ENCODE assay signal across 8 cellular contexts in the genomic region with DNA sequence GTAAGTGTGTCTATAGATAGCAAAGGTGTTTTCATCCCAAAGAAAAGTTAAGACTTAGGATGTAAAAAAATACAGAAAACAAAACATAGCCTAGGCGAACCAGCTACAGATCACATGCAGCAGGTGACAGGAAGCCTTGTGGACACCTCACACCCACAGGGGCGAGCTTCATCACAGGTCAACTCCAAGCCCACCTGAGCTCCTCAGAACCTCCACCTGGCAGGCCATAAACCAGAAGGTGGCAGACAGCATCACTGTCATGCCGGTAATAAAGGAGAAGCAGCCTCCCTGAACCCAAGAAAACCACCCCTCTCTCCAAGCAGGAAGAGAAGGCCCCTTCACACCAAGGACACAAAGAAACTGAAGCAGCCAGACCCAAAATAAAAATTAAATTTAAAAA. TPM values are rescaled to one million over a fixed set of nuclear protein-coding genes. Genes with fewer than 3 reads are reported as not detected.
DNase-seq lines count a peak whose midpoint lies in the region; ATAC-seq and TF ChIP-seq lines count a peak whose summit lies in the region.

No MANE protein-coding gene starts in this region.

- H3K9me3 ChIP-seq in BE2C: no peaks in the 10 kb centered on the region

- H3K27me3 ChIP-seq in BE2C: no peaks in the 10 kb centered on the region

- peak overlapping the region in 16 of 21 experiments; percentile 38 to 95 (median 88) for H3K27ac ChIP-seq in skin epidermis
- no peak overlapping the region for H3K27ac ChIP-seq in substantia nigra (ENCODE audit: low read depth, low read length, poor library complexity, severe bottlenecking)

- POLR2A ChIA-PET in activated CD8-positive, alpha-beta T cell treated with anti-CD3 and anti-CD28 coated beads for 36 hours (lab: Charles Lee): no interaction called here
- POLR2A ChIA-PET in HEK293T (lab: Yijun Ruan, JAX): no interaction called here

- peak overlapping the region; percentile 90 for H3K4me3 Mint-ChIP-seq in activated CD8-positive, alpha-beta T cell treated with anti-CD3 and anti-CD28 coated beads for 36 hours
- peak overlapping the region; percentile 89 for H3K4me3 Mint-ChIP-seq in glutamatergic neuron (ENCODE audit: unreplicated experiment)

- H3K4me3 ChIP-seq in BE2C (ENCODE audit: low read depth, low read length): peak overlapping the region; percentile 84
- peak overlapping the region; percentile 69 for H3K4me3 ChIP-seq in HFF-Myc (replicated peaks; ENCODE audit: low read depth, low read length)
- H3K4me3 ChIP-seq in skin epidermis: peak overlapping the region; percentile 80 to 99 (median 95)

- peaks cover 1% of the 10 kb centered on the region for H3K27me3 Mint-ChIP-seq in activated CD8-positive, alpha-beta T cell treated with anti-CD3 and anti-CD28 coated beads for 36 hours
- H3K27me3 Mint-ChIP-seq in glutamatergic neuron (ENCODE audit: unreplicated experiment): peaks cover 7% of the 10 kb centered on the region

- H3K36me3 ChIP-seq in BE2C: no peaks in the 10 kb centered on the region

- peaks cover 17% of the 10 kb centered on the region for H3K36me3 Mint-ChIP-seq in activated CD8-positive, alpha-beta T cell treated with anti-CD3 and anti-CD28 coated beads for 36 hours (ENCODE audit: low read depth)
- H3K36me3 Mint-ChIP-seq in glutamatergic neuron (ENCODE audit: unreplicated experiment): peaks cover 4% of the 10 kb centered on the region

- no peak for DNase-seq in BE2C
- no peak for DNase-seq in HFF-Myc (ENCODE audit: extremely low read depth, low read depth)
- DNase-seq in activated CD8-positive, alpha-beta T cell treated with anti-CD3 and anti-CD28 coated beads for 36 hours: peak; percentile 46
- DNase-seq in glutamatergic neuron: no peak
- no peak for DNase-seq in COLO829 (ENCODE audit: low spot score)
- DNase-seq in HEK293T (ENCODE audit: extremely low spot score): no peak
- no peak for DNase-seq in substantia nigra (lab: John Stamatoyannopoulos, UW)

- no peaks in the 10 kb centered on the region for H3K4me1 ChIP-seq in BE2C

- ATAC-seq in activated CD8-positive, alpha-beta T cell treated with anti-CD3 and anti-CD28 coated beads for 36 hours: no peak

- H3K27ac Mint-ChIP-seq in activated CD8-positive, alpha-beta T cell treated with anti-CD3 and anti-CD28 coated beads for 36 hours: peak overlapping the region; percentile 90
- H3K27ac Mint-ChIP-seq in glutamatergic neuron (ENCODE audit: unreplicated experiment): peak overlapping the region; percentile 29

- peaks cover 39% of the 10 kb centered on the region for H3K4me1 Mint-ChIP-seq in activated CD8-positive, alpha-beta T cell treated with anti-CD3 and anti-CD28 coated beads for 36 hours (ENCODE audit: low read depth)
- peaks cover 15% of the 10 kb centered on the region for H3K4me1 Mint-ChIP-seq in glutamatergic neuron (ENCODE audit: low read depth, unreplicated experiment)

- TF ChIP-seq CTCF in BE2C (IDR thresholded peaks at IDR 0.05; ENCODE audit: low read depth, low read length): no peak
- TF ChIP-seq CTCF in HFF-Myc (IDR thresholded peaks at IDR 0.05; ENCODE audit: low read depth, low read length, missing control alignments): no peak
- no peak for TF ChIP-seq CTCF in activated CD8-positive, alpha-beta T cell treated with anti-CD3 and anti-CD28 coated beads for 36 hours (IDR thresholded peaks at IDR 0.05)
- no peak for TF ChIP-seq CTCF in glutamatergic neuron (IDR thresholded peaks at IDR 0.05; ENCODE audit: partially characterized antibody, unreplicated experiment)

- peaks cover 3% of the 10 kb centered on the region for H3K9me3 Mint-ChIP-seq in activated CD8-positive, alpha-beta T cell treated with anti-CD3 and anti-CD28 coated beads for 36 hours
- H3K9me3 Mint-ChIP-seq in glutamatergic neuron (ENCODE audit: unreplicated experiment): peaks cover 6% of the 10 kb centered on the region

- CTCF ChIA-PET in activated CD8-positive, alpha-beta T cell treated with anti-CD3 and anti-CD28 coated beads for 36 hours (lab: Charles Lee): no interaction called here
- CTCF ChIA-PET in HEK293T (lab: Yijun Ruan, JAX): no interaction called here

- intact Hi-C loops in activated CD8-positive, alpha-beta T cell treated with anti-CD3 and anti-CD28 coated beads for 36 hours (cut with micrococcal nuclease): no loop called here

TF ChIP-seq in HEK293T, 16 proteins besides CTCF, POLR2A, EP300 and RAD21:
- TF ChIP-seq SP1 (IDR thresholded peaks at IDR 0.05): no peak
- no peak for TF ChIP-seq CTBP1 (IDR thresholded peaks at IDR 0.05; ENCODE audit: borderline replicate concordance)
- TF ChIP-seq LEF1 (IDR thresholded peaks at IDR 0.05; ENCODE audit: borderline replicate concordance): no peak
- TF ChIP-seq HDGF (IDR thresholded peaks at IDR 0.05; ENCODE audit: borderline replicate concordance): no peak
- TF ChIP-seq SUZ12 (IDR thresholded peaks at IDR 0.05): no peak
- TF ChIP-seq FOXM1 (IDR thresholded peaks at IDR 0.05; ENCODE audit: borderline replicate concordance): no peak
- no peak for TF ChIP-seq FOXK2 (IDR thresholded peaks at IDR 0.05)
- no peak for TF ChIP-seq PKNOX1 (IDR thresholded peaks at IDR 0.05)
- no peak for TF ChIP-seq TARDBP (IDR thresholded peaks at IDR 0.05)
- no peak for TF ChIP-seq BHLHE40 (IDR thresholded peaks at IDR 0.05; ENCODE audit: borderline replicate concordance)
- TF ChIP-seq ELF4 (IDR thresholded peaks at IDR 0.05): no peak
- no peak for TF ChIP-seq ZNF384 (IDR thresholded peaks at IDR 0.05)
TF ChIP-seq in HEK293T: peak in this region for 0.

RNA-seq across cellular contexts. Expression of gene RALGAPA2, which starts 1.0 kb away (rescaled TPM):
- polyA plus RNA-seq in BE2C (2012; ENCODE audit: insufficient read depth, insufficient read length, low read depth): 1.5 TPM
- total RNA-seq in activated CD8-positive, alpha-beta T cell treated with anti-CD3 and anti-CD28 coated beads for 36 hours: 10 to 100 TPM; 14.3 to 17.2 TPM
- total RNA-seq in glutamatergic neuron (ENCODE audit: unreplicated experiment): 60.9 TPM
